In genomic region chr1:53121319-53122172, GRCh38 we compare ENCODE assay signal across 8 cellular contexts. TPM values are rescaled to one million over a fixed set of nuclear protein-coding genes. Genes with fewer than 3 reads are reported as not detected.
A peak's percentile ranks its signal among the peaks of the same experiment; 100 is the strongest.
DNase-seq lines count a peak whose midpoint lies in the region; ATAC-seq and TF ChIP-seq lines count a peak whose summit lies in the region.

No MANE protein-coding gene starts in this region.

- H3K4me3 ChIP-seq in endodermal cell (ENCODE audit: low read length) (no peak overlapping the region), rectal smooth muscle tissue (ENCODE audit: low read length) (no peak overlapping the region), prostate gland (no peak overlapping the region)

- H3K4me1 Mint-ChIP-seq in endodermal cell, result peaks cover 58% of the 10 kb centered on the region

- peak overlapping the region; percentile 55 for H3K27ac ChIP-seq in endodermal cell (ENCODE audit: low read depth, low read length)
- H3K27ac ChIP-seq in rectal smooth muscle tissue (ENCODE audit: low read depth, low read length), result peak overlapping the region; percentile 69
- no peak overlapping the region for H3K27ac ChIP-seq in prostate gland

- H3K27me3 ChIP-seq in endodermal cell (ENCODE audit: control insufficient read depth, insufficient read depth, low read length, poor library complexity, severe bottlenecking), result peaks cover 68% of the 10 kb centered on the region
- H3K27me3 ChIP-seq in rectal smooth muscle tissue (ENCODE audit: control insufficient read depth, insufficient read depth, low read length), result no peaks in the 10 kb centered on the region
- no peaks in the 10 kb centered on the region for H3K27me3 ChIP-seq in prostate gland (replicated peaks; ENCODE audit: insufficient read depth)

- H3K36me3 Mint-ChIP-seq in endodermal cell (ENCODE audit: low read depth), result no peaks in the 10 kb centered on the region

- no peak overlapping the region for H3K9ac ChIP-seq in endodermal cell (ENCODE audit: extremely low read depth, low read length, poor library complexity, severe bottlenecking)
- H3K9ac ChIP-seq in rectal smooth muscle tissue (ENCODE audit: low read length), result no peak overlapping the region

- H3K9me3 Mint-ChIP-seq in endodermal cell, result no peaks in the 10 kb centered on the region

- peaks cover 19% of the 10 kb centered on the region for H3K4me1 ChIP-seq in endodermal cell (ENCODE audit: control insufficient read depth, insufficient read depth, low read length)
- H3K4me1 ChIP-seq in rectal smooth muscle tissue (ENCODE audit: control insufficient read depth, insufficient read depth, low read length), result peaks cover 44% of the 10 kb centered on the region
- H3K4me1 ChIP-seq in prostate gland (replicated peaks), result no peaks in the 10 kb centered on the region

- no peak for TF ChIP-seq CTCF in endodermal cell (conservative IDR thresholded peaks at IDR 0.05)
- no peak for TF ChIP-seq CTCF in prostate gland (IDR thresholded peaks at IDR 0.05)

- peak overlapping the region; percentile 52 for H3K27ac Mint-ChIP-seq in endodermal cell

- TF ChIP-seq POLR2A in prostate gland (IDR thresholded peaks at IDR 0.05), result no peak

- peaks cover 82% of the 10 kb centered on the region for H3K27me3 Mint-ChIP-seq in endodermal cell (ENCODE audit: insufficient read depth)

- no peak for ATAC-seq in GM18873 (IDR thresholded peaks at IDR 0.05; ENCODE audit: low FRiP score, unreplicated experiment)

- 74 to 75% methylated on average over 4 to 18 of the region's 18 CpGs for WGBS in endodermal cell (ENCODE audit: insufficient coverage in 1 of 2, insufficient read length in 1 of 2), 2 experiments
- 44% methylated on average over 17 of the region's 18 CpGs for WGBS in prostate gland

- H3K36me3 ChIP-seq in endodermal cell (ENCODE audit: control insufficient read depth, insufficient read depth, low read length), result no peaks in the 10 kb centered on the region
- no peaks in the 10 kb centered on the region for H3K36me3 ChIP-seq in rectal smooth muscle tissue (ENCODE audit: control insufficient read depth, insufficient read depth, low read length)
- no peaks in the 10 kb centered on the region for H3K36me3 ChIP-seq in prostate gland

- DNase-seq in EH (ENCODE audit: low read depth), result peak; percentile 71
- DNase-seq in NCI-H2107 (lab: John Stamatoyannopoulos, UW), result peak; percentile 86
- DNase-seq in endodermal cell, result peak; percentile 57
- no peak for DNase-seq in GM19240 (ENCODE audit: insufficient read length, low spot score)
- no peak for DNase-seq in prostate gland (ENCODE audit: low spot score)
- DNase-seq in NCI-H226, result no peak

- H3K9me3 ChIP-seq in endodermal cell (ENCODE audit: control insufficient read depth, low read length), result no peaks in the 10 kb centered on the region
- no peaks in the 10 kb centered on the region for H3K9me3 ChIP-seq in prostate gland

- no peak overlapping the region for H3K4me3 Mint-ChIP-seq in endodermal cell

- intact Hi-C loops in prostate gland (cut with DNase I), result no loop called here

RNA-seq across cellular contexts. Expression of gene SLC1A7, which starts 20.9 kb away (rescaled TPM):
- total RNA-seq in endodermal cell (1 to 10 TPM; 1.7 to 2.3 TPM), prostate gland (1 to 10 TPM in 1 of 2 donors, not detected in 1; 1.8 TPM)
- polyA plus RNA-seq in endodermal cell (2013, experiment 1 of 2), result not detected
- polyA plus RNA-seq in endodermal cell (2013, experiment 2 of 2), result 0.12 TPM

RNA-seq across cellular contexts. Expression of gene PODN, which starts 59.5 kb away (rescaled TPM):
- total RNA-seq in endodermal cell (1 to 10 TPM; 3.0 to 3.6 TPM), prostate gland (10 to 100 TPM; 11.6 to 92.7 TPM)
- 0.53 TPM for polyA plus RNA-seq in endodermal cell (2013, experiment 1 of 2)
- polyA plus RNA-seq in endodermal cell (2013, experiment 2 of 2), result 0.70 TPM

Comparison
In these comparisons a context has a peak if more than half of its experiments do, and no peak if none do; other contexts are left out.
1. DNase-seq: peak in EH (single experiment), NCI-H2107 (single experiment) and endodermal cell (single experiment); none in GM19240 (single experiment), prostate gland (single experiment) and NCI-H226 (single experiment).
2. H3K27ac ChIP-seq: peak in endodermal cell (single experiment) and rectal smooth muscle tissue (single experiment); none in prostate gland (0 of 2).